In the genomic region with DNA sequence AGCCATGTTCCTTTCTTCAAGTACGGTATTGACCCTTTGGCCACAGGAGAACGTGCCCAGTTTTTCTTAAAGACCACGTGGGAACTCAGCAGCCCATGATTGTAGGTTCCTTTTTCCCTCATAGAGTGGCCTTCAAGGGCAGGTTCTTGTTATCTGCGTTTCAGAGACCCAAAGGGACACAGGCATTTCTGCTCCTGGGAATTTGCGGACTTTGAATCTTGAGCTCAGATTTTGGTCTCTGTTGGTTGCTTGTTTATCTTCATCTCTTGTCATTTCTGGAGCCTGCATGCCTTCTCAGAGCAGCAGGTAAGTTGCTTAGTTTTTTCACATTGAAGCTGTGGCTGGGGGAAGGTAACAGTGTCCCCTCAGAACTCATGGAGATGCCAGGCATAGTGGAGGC, we compare ENCODE assay signal across 13 cellular contexts. TPM values are rescaled to one million over a fixed set of nuclear protein-coding genes. Genes with fewer than 3 reads are reported as not detected.
DNase-seq lines count a peak whose midpoint lies in the region; ATAC-seq and TF ChIP-seq lines count a peak whose summit lies in the region.
"Had no signal": no experiment of that assay in that cellular context is flagged by ENCODE, and none has a peak within 500 bp of the region (broad histone marks: within the 10 kb centered on the region; RNA-seq: fewer than 3 reads in every experiment).

No MANE protein-coding gene starts in this region.

- H3K27ac Mint-ChIP-seq in dendritic cell treated with granulocyte-macrophage colony-stimulating factor and Interleukin-4, amounts not matched to agents 40 ng/mL and 50 ng/mL, for 4 days, result peak overlapping the region; percentile 72

- no peaks in the 10 kb centered on the region for H3K9me3 Mint-ChIP-seq in dendritic cell treated with granulocyte-macrophage colony-stimulating factor and Interleukin-4, amounts not matched to agents 40 ng/mL and 50 ng/mL, for 4 days

- H3K4me3 ChIP-seq in DND-41 (ENCODE audit: low read depth in 1 of 2, low read length in 2 of 2) (no peak overlapping the region), OCI-LY3 (ENCODE audit: low read length) (no peak overlapping the region), prostate gland (no peak overlapping the region)

- intact Hi-C loops in dendritic cell treated with granulocyte-macrophage colony-stimulating factor and Interleukin-4, amounts not matched to agents 40 ng/mL and 50 ng/mL, for 4 days (cut with micrococcal nuclease), result no loop called here
- intact Hi-C loops in prostate gland (cut with DNase I), result no loop called here

- 89% methylated on average over 5 of the region's 5 CpGs for WGBS in prostate gland

- no peak for TF ChIP-seq CTCF in DND-41 (IDR thresholded peaks at IDR 0.05; ENCODE audit: borderline replicate concordance, extremely low read depth, low read length, poor library complexity, severe bottlenecking)
- TF ChIP-seq CTCF in OCI-LY3 (IDR thresholded peaks at IDR 0.05; ENCODE audit: low read depth, low read length), result no peak
- TF ChIP-seq CTCF in prostate gland (IDR thresholded peaks at IDR 0.05), result no peak

- H3K27me3 Mint-ChIP-seq in dendritic cell treated with granulocyte-macrophage colony-stimulating factor and Interleukin-4, amounts not matched to agents 40 ng/mL and 50 ng/mL, for 4 days, result no peaks in the 10 kb centered on the region

- no peak for TF ChIP-seq POLR2A in prostate gland (IDR thresholded peaks at IDR 0.05)

- H3K4me3 Mint-ChIP-seq in dendritic cell treated with granulocyte-macrophage colony-stimulating factor and Interleukin-4, amounts not matched to agents 40 ng/mL and 50 ng/mL, for 4 days, result no peak overlapping the region

- peak overlapping the region; percentile 23; the same call in 1 of the 2 replicates for H3K27ac ChIP-seq in DND-41 (ENCODE audit: low read length)
- no peak overlapping the region for H3K27ac ChIP-seq in OCI-LY3 (ENCODE audit: low read length)
- peak overlapping the region; percentile 43 to 58 for H3K27ac ChIP-seq in prostate gland

- H3K36me3 Mint-ChIP-seq in dendritic cell treated with granulocyte-macrophage colony-stimulating factor and Interleukin-4, amounts not matched to agents 40 ng/mL and 50 ng/mL, for 4 days (ENCODE audit: low read depth), result peaks cover 73% of the 10 kb centered on the region

- H3K4me1 ChIP-seq in DND-41 (ENCODE audit: insufficient read depth, low read length) (peaks cover 20% of the 10 kb centered on the region), OCI-LY3 (ENCODE audit: low read length) (peaks cover 10% of the 10 kb centered on the region), prostate gland (replicated peaks) (peaks cover 19% of the 10 kb centered on the region)

- no peaks in the 10 kb centered on the region for H3K27me3 ChIP-seq in DND-41 (ENCODE audit: insufficient read depth, low read length, poor library complexity)
- no peaks in the 10 kb centered on the region for H3K27me3 ChIP-seq in OCI-LY3 (ENCODE audit: low read depth, low read length)
- H3K27me3 ChIP-seq in prostate gland (replicated peaks; ENCODE audit: insufficient read depth), result no peaks in the 10 kb centered on the region

- H4K20me1 ChIP-seq in DND-41 (ENCODE audit: insufficient read depth, low read length) (peaks cover 40% of the 10 kb centered on the region), OCI-LY3 (ENCODE audit: insufficient read depth, low read length) (peaks cover 58% of the 10 kb centered on the region)

- H3K9me3 ChIP-seq in DND-41 (ENCODE audit: insufficient read depth, low read length, severe bottlenecking) (no peaks in the 10 kb centered on the region), OCI-LY3 (ENCODE audit: insufficient read depth, low read length) (no peaks in the 10 kb centered on the region), prostate gland (no peaks in the 10 kb centered on the region)

- H3K9ac ChIP-seq in DND-41 (ENCODE audit: low read depth, low read length) (no peak overlapping the region), OCI-LY3 (ENCODE audit: low read length) (no peak overlapping the region)

- DNase-seq in DND-41 (no peak), prostate gland (ENCODE audit: low spot score) (no peak), NCI-H510A (lab: John Stamatoyannopoulos, UW) (no peak), foreskin melanocyte (no peak), NCI-H524 (lab: John Stamatoyannopoulos, UW) (no peak)
- DNase-seq: activated naive CD4-positive, alpha-beta T cell treated with Interleukin-2 at 50 U/mL for 16 hours; left cardiac atrium; NCI-H446 treated with DMSO at 0.1 percent for 48 hours; nucleus accumbens; stimulated activated naive CD4-positive, alpha-beta T cell had no signal

- ATAC-seq in DND-41 (ENCODE audit: insufficient read depth, low read depth), result no peak; the same call in 1 of the 3 replicates
- no peak for ATAC-seq in GM21381 (IDR thresholded peaks at IDR 0.05; ENCODE audit: unreplicated experiment)
- ATAC-seq: left cardiac atrium had no signal

- peaks cover 64% of the 10 kb centered on the region for H3K4me1 Mint-ChIP-seq in dendritic cell treated with granulocyte-macrophage colony-stimulating factor and Interleukin-4, amounts not matched to agents 40 ng/mL and 50 ng/mL, for 4 days (ENCODE audit: low read depth)

- peaks cover 38% of the 10 kb centered on the region for H3K36me3 ChIP-seq in DND-41 (ENCODE audit: insufficient read depth, low read length)
- peaks cover 13% of the 10 kb centered on the region for H3K36me3 ChIP-seq in OCI-LY3 (replicated peaks; ENCODE audit: low read depth, low read length)
- H3K36me3 ChIP-seq in prostate gland, result no peaks in the 10 kb centered on the region

- H2AFZ ChIP-seq in DND-41 (ENCODE audit: low read depth, low read length) (no peak overlapping the region), OCI-LY3 (ENCODE audit: low read depth, low read length) (no peak overlapping the region)

- peaks cover 93% of the 10 kb centered on the region for H3K79me2 ChIP-seq in DND-41 (ENCODE audit: insufficient read depth, low read length)
- H3K79me2 ChIP-seq in OCI-LY3 (ENCODE audit: low read length), result peaks cover 91% of the 10 kb centered on the region

- H3K4me2 ChIP-seq in DND-41 (ENCODE audit: insufficient read depth, low read length), result peak overlapping the region; percentile 10; the same call in 1 of the 2 replicates
- peak overlapping the region; percentile 18; the same call in 1 of the 2 replicates for H3K4me2 ChIP-seq in OCI-LY3 (ENCODE audit: low read length)

RNA-seq across cellular contexts. Expression of gene MARK2, which starts 12.0 kb away (rescaled TPM):
- 10 to 100 TPM; 65.4 to 67.2 TPM for total RNA-seq in prostate gland

RNA-seq across cellular contexts. Expression of gene SPINDOC, which starts 37.7 kb away (rescaled TPM):
- total RNA-seq in prostate gland, result 10 to 100 TPM; 17.8 to 36.2 TPM
